ENCODE assay signal across 1 cellular context in the genomic region with DNA sequence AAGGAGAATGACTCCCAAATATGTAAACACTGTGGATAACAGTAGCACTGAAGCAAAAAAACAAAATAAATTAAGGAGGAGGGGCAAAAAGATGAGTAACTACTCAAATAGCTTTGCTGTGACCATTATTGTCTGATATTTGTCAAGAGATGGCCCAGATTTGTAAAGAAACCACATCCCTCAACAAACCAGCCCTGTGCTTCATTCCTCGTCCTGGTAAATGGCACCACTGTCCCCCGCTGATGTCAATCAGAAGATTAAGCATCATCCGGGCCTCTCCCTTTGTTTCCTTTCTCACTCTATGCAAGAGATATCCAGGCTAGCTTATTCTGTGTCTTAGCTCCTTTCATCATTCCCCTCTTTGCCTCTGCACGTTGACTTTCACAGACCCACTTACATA.
TF ChIP-seq lines count a peak whose summit lies in the region.

No MANE protein-coding gene starts in this region.

TF ChIP-seq in A549, 52 proteins besides CTCF, POLR2A, EP300 and RAD21 (continued from another document):
- TF ChIP-seq, protein P1, sequence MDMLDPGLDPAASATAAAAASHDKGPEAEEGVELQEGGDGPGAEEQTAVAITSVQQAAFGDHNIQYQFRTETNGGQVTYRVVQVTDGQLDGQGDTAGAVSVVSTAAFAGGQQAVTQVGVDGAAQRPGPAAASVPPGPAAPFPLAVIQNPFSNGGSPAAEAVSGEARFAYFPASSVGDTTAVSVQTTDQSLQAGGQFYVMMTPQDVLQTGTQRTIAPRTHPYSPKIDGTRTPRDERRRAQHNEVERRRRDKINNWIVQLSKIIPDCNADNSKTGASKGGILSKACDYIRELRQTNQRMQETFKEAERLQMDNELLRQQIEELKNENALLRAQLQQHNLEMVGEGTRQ (IDR thresholded peaks at IDR 0.05) = no peak
- no peak for TF ChIP-seq JUN (IDR thresholded peaks at IDR 0.05)
- no peak for TF ChIP-seq CHD2 (IDR thresholded peaks at IDR 0.05; ENCODE audit: low read length, partially characterized antibody)
